ENCODE assay signal across 11 cellular contexts in the genomic region with DNA sequence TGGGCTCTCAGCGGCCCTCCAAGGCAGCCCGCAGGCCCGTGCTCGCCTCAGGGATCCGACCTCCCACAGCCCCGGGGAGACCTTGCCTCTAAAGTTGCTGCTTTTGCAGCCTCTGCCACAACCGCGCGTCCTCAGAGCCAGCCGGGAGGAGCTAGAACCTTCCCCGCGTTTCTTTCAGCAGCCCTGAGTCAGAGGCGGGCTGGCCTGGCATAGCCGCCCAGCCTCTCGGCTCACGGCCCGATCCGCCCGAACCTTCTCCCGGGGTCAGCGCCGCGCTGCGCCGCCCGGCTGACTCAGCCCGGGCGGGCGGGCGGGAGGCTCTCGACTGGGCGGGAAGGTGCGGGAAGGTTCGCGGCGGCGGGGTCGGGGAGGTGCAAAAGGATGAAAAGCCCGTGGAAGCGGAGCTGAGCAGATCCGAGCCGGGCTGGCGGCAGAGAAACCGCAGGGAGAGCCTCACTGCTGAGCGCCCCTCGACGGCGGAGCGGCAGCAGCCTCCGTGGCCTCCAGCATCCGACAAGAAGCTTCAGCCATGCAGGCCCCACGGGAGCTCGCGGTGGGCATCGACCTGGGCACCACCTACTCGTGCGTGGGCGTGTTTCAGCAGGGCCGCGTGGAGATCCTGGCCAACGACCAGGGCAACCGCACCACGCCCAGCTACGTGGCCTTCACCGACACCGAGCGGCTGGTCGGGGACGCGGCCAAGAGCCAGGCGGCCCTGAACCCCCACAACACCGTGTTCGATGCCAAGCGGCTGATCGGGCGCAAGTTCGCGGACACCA. TPM values are rescaled to one million over a fixed set of nuclear protein-coding genes. Genes with fewer than 3 reads are reported as not detected.
A peak's percentile ranks its signal among the peaks of the same experiment; 100 is the strongest.
DNase-seq lines count a peak whose midpoint lies in the region; ATAC-seq, FAIRE-seq and TF ChIP-seq lines count a peak whose summit lies in the region.
"Not testable (repeated sequence)": the region's sequence is repeated elsewhere in the genome, so short reads cannot be mapped to it uniquely, and the experiment has no call there.
"Had no signal": no experiment of that assay in that cellular context is flagged by ENCODE, and none has a peak within 500 bp of the region (broad histone marks: within the 10 kb centered on the region; RNA-seq: fewer than 3 reads in every experiment).

No MANE protein-coding gene starts in this region.

- not testable (repeated sequence) for H3K4me1 ChIP-seq in breast epithelium; keratinocyte (ENCODE audit: control insufficient read depth, extremely low read depth, insufficient read depth, low read length); ovary (ENCODE audit: insufficient read depth); thyroid gland

- H3K79me2 ChIP-seq in keratinocyte (ENCODE audit: control insufficient read depth, insufficient read depth, low read length): not testable (repeated sequence)

- 15 to 20% (median 19%) methylated on average over 25 to 57 of the region's 78 CpGs for WGBS in ovary, 3 donors
- 9 to 41% methylated on average over 6 to 34 of the region's 78 CpGs for WGBS in thyroid gland, 2 donors

- not testable (repeated sequence) for FAIRE-seq in keratinocyte (lab: Jason Lieb, UNC)

- H3K4me3 Mint-ChIP-seq in activated CD8-positive, alpha-beta T cell treated with anti-CD3 and anti-CD28 coated beads for 36 hours: not testable (repeated sequence)

- intact Hi-C loops in activated CD8-positive, alpha-beta T cell treated with anti-CD3 and anti-CD28 coated beads for 36 hours (cut with micrococcal nuclease); breast epithelium (cut with DNase I; ENCODE audit: low total_unique reads); ovary (cut with DNase I); thyroid gland (cut with DNase I): not testable (repeated sequence)

- peak; percentile 53 for ATAC-seq in activated CD8-positive, alpha-beta T cell treated with anti-CD3 and anti-CD28 coated beads for 36 hours

- peak overlapping the region; percentile 24 for H3K4me3 ChIP-seq in BJ (ENCODE audit: low read depth, low read length)
- H3K4me3 ChIP-seq in breast epithelium: peak overlapping the region; percentile 9 to 57 (median 41)
- peak overlapping the region; percentile 42 for H3K4me3 ChIP-seq in fibroblast of the aortic adventitia (ENCODE audit: low read depth, low read length)
- H3K4me3 ChIP-seq in keratinocyte (ENCODE audit: control insufficient read depth in 2 of 3, extremely low read depth in 1 of 3, insufficient read depth in 2 of 3, low read depth in 1 of 3, low read length in 3 of 3): peak overlapping the region in 1 of 3 experiments; percentile 24
- not testable (repeated sequence) for H3K4me3 ChIP-seq in ovary; thyroid gland (replicated peaks in 1 of 3)

- H2AFZ ChIP-seq in keratinocyte (ENCODE audit: control insufficient read depth, low read length): not testable (repeated sequence)

- H3K9me3 ChIP-seq in breast epithelium; keratinocyte (ENCODE audit: control insufficient read depth, low read depth, low read length); ovary; thyroid gland: not testable (repeated sequence)

- peaks cover 28% of the 10 kb centered on the region for H3K27me3 Mint-ChIP-seq in activated CD8-positive, alpha-beta T cell treated with anti-CD3 and anti-CD28 coated beads for 36 hours

- POLR2A ChIA-PET in BJ (lab: Charles Lee); activated CD8-positive, alpha-beta T cell treated with anti-CD3 and anti-CD28 coated beads for 36 hours (lab: Charles Lee): not testable (repeated sequence)

- dilution Hi-C loops in keratinocyte (cut with MboI; ENCODE audit: extremely low pct_ligation_motif_present, low sequenced_read_pairs): not testable (repeated sequence)

- not testable (repeated sequence) for H3K27ac Mint-ChIP-seq in activated CD8-positive, alpha-beta T cell treated with anti-CD3 and anti-CD28 coated beads for 36 hours

- H3K36me3 ChIP-seq in BJ (ENCODE audit: control insufficient read depth, insufficient read depth, low read length); breast epithelium; keratinocyte (ENCODE audit: control insufficient read depth in 2 of 2, extremely low read depth in 1 of 2, insufficient read depth in 2 of 2, low read length in 2 of 2); ovary; thyroid gland: not testable (repeated sequence)

- not testable (repeated sequence) for H3K9me1 ChIP-seq in keratinocyte (ENCODE audit: control insufficient read depth, extremely low read depth, insufficient read depth, low read length)

- H4K20me1 ChIP-seq in keratinocyte (ENCODE audit: control insufficient read depth, extremely low read depth, insufficient read depth, low read length): not testable (repeated sequence)

- DNase-seq in BJ (ENCODE audit: low read depth); activated CD8-positive, alpha-beta T cell treated with anti-CD3 and anti-CD28 coated beads for 36 hours; breast epithelium (ENCODE audit: low spot score in 2 of 2); keratinocyte (ENCODE audit: low read depth, low spot score): not testable (repeated sequence)
- DNase-seq in HK-2 (ENCODE audit: unreplicated experiment) (peak; percentile 21), fibroblast of the aortic adventitia (ENCODE audit: low read depth) (peak; percentile 53), ovary (peak in 4 of 5 donors; percentile 44 to 78 (median 56)), thyroid gland (peak; percentile 14 to 21)

- not testable (repeated sequence) for TF ChIP-seq EP300 in ovary (IDR thresholded peaks at IDR 0.05)

- H3K27me3 ChIP-seq in BJ (ENCODE audit: control insufficient read depth, insufficient read depth, low read length); breast epithelium; keratinocyte (ENCODE audit: control insufficient read depth, extremely low read depth, insufficient read depth, low read length); ovary; thyroid gland: not testable (repeated sequence)

- H3K9ac ChIP-seq in keratinocyte (ENCODE audit: control insufficient read depth, extremely low read depth, insufficient read depth, low read length): not testable (repeated sequence)

- not testable (repeated sequence) for H3K27ac ChIP-seq in breast epithelium; keratinocyte (ENCODE audit: control insufficient read depth, insufficient read depth, low read length); ovary; thyroid gland

- not testable (repeated sequence) for H3K36me3 Mint-ChIP-seq in activated CD8-positive, alpha-beta T cell treated with anti-CD3 and anti-CD28 coated beads for 36 hours (ENCODE audit: low read depth)

- not testable (repeated sequence) for TF ChIP-seq CTCF in BJ (IDR thresholded peaks at IDR 0.05; ENCODE audit: insufficient read depth, low read depth, low read length); activated CD8-positive, alpha-beta T cell treated with anti-CD3 and anti-CD28 coated beads for 36 hours (IDR thresholded peaks at IDR 0.05); breast epithelium (IDR thresholded peaks at IDR 0.05); fibroblast of the aortic adventitia (IDR thresholded peaks at IDR 0.05; ENCODE audit: insufficient read depth, low read length); keratinocyte (optimal IDR thresholded peaks at IDR 0.05 in 1 of 3, IDR thresholded peaks at IDR 0.05 in 1 of 3, conservative IDR thresholded peaks at IDR 0.05 in 1 of 3; ENCODE audit: extremely low read depth in 1 of 3, insufficient read depth in 2 of 3, low read length in 3 of 3); ovary (IDR thresholded peaks at IDR 0.05); thyroid gland (IDR thresholded peaks at IDR 0.05)

- not testable (repeated sequence) for TF ChIP-seq POLR2A in breast epithelium (IDR thresholded peaks at IDR 0.05); ovary (IDR thresholded peaks at IDR 0.05); thyroid gland (IDR thresholded peaks at IDR 0.05)

- H3K9me3 Mint-ChIP-seq in activated CD8-positive, alpha-beta T cell treated with anti-CD3 and anti-CD28 coated beads for 36 hours: not testable (repeated sequence)

- not testable (repeated sequence) for H3K4me1 Mint-ChIP-seq in activated CD8-positive, alpha-beta T cell treated with anti-CD3 and anti-CD28 coated beads for 36 hours (ENCODE audit: low read depth)

- H3K4me2 ChIP-seq in keratinocyte (ENCODE audit: control insufficient read depth, extremely low read depth, insufficient read depth, low read depth, low read length): peak overlapping the region; percentile 22

- CTCF ChIA-PET in BJ (lab: Yijun Ruan, JAX); activated CD8-positive, alpha-beta T cell treated with anti-CD3 and anti-CD28 coated beads for 36 hours (lab: Charles Lee): not testable (repeated sequence)

RNA-seq across cellular contexts. Expression of a gene that starts 25.0 kb away (rescaled TPM):
- not detected in 2 replicates for polyA plus RNA-seq in BJ (2011; rRNA removed)
- polyA minus RNA-seq in BJ (2011; rRNA and poly(A)+ RNA removed): not detected in 2 replicates
- total RNA-seq in activated CD8-positive, alpha-beta T cell treated with anti-CD3 and anti-CD28 coated beads for 36 hours: not detected
- 1 to 10 TPM in 2 of 3 donors, under 1 TPM in 1; 0.32 to 3.9 (median 3.8) TPM for total RNA-seq in breast epithelium
- total RNA-seq in fibroblast of the aortic adventitia (ENCODE audit: low replicate concordance): not detected in 2 replicates
- polyA plus RNA-seq in keratinocyte: not detected in 3 replicates
- polyA plus RNA-seq in keratinocyte (2011; ENCODE audit: low read depth): not detected
- not detected in 2 replicates for polyA plus RNA-seq in keratinocyte (2011; cell fraction: cytosol; rRNA removed)
- polyA plus RNA-seq in keratinocyte (2011; cell fraction: nucleus; rRNA removed): not detected in 2 replicates
- not detected in 2 replicates for polyA plus RNA-seq in keratinocyte (2012; ENCODE audit: low replicate concordance)
- not detected in 3 replicates for polyA minus RNA-seq in keratinocyte
- polyA minus RNA-seq in keratinocyte (2011; cell fraction: cytosol; rRNA and poly(A)+ RNA removed): not detected
- not detected in 2 replicates for polyA minus RNA-seq in keratinocyte (2011; cell fraction: nucleus; rRNA and poly(A)+ RNA removed)
- 1 to 10 TPM in 2 of 7 donors, under 1 TPM in 4, not detected in 1; 0.53 to 1.6 (median 0.92) TPM for total RNA-seq in ovary
- 1 to 10 TPM in 1 of 2 donors, under 1 TPM in 1; 0.19 to 6.4 TPM for polyA plus RNA-seq in ovary
- total RNA-seq in thyroid gland: 1 to 10 TPM in 2 of 4 donors, under 1 TPM in 1, not detected in 1; 0.83 to 1.1 (median 1.0) TPM
- total RNA-seq: CD4-positive, CD25-positive, alpha-beta regulatory T cell; neural crest cell; SJSA1 had no signal
- polyA plus RNA-seq: CD4-positive, CD25-positive, alpha-beta regulatory T cell had no signal

RNA-seq across cellular contexts. Expression of a gene that starts 56.3 kb away (rescaled TPM):
- polyA plus RNA-seq in BJ (2011; rRNA removed) (not detected in 2 replicates), keratinocyte (not detected in 3 replicates), ovary (10 to 100 TPM in 1 of 2 donors, 1 to 10 TPM in 1; 7.7 to 44.3 TPM)
- polyA minus RNA-seq in BJ (2011; rRNA and poly(A)+ RNA removed): not detected in 2 replicates
- total RNA-seq in activated CD8-positive, alpha-beta T cell treated with anti-CD3 and anti-CD28 coated beads for 36 hours: under 1 TPM; 0.27 to 0.36 TPM
- total RNA-seq in breast epithelium (10 to 100 TPM in 2 of 3 donors, 1 to 10 TPM in 1; 8.6 to 23.9 (median 12.9) TPM), fibroblast of the aortic adventitia (ENCODE audit: low replicate concordance) (not detected in 2 replicates), ovary (10 to 100 TPM in 1 of 7 donors, 1 to 10 TPM in 6; 4.7 to 24.2 (median 6.6) TPM), thyroid gland (10 to 100 TPM in 1 of 4 donors, 1 to 10 TPM in 3; 1.7 to 11.7 (median 7.6) TPM)
- not detected for polyA plus RNA-seq in keratinocyte (2011; ENCODE audit: low read depth)
- polyA plus RNA-seq in keratinocyte (2011; cell fraction: cytosol; rRNA removed): not detected in 2 replicates
- not detected in 2 replicates for polyA plus RNA-seq in keratinocyte (2011; cell fraction: nucleus; rRNA removed)
- polyA plus RNA-seq in keratinocyte (2012; ENCODE audit: low replicate concordance): not detected in 2 replicates
- not detected in 3 replicates for polyA minus RNA-seq in keratinocyte
- not detected for polyA minus RNA-seq in keratinocyte (2011; cell fraction: cytosol; rRNA and poly(A)+ RNA removed)
- polyA minus RNA-seq in keratinocyte (2011; cell fraction: nucleus; rRNA and poly(A)+ RNA removed): not detected in 2 replicates
- total RNA-seq: CD4-positive, CD25-positive, alpha-beta regulatory T cell; neural crest cell; SJSA1 had no signal

RNA-seq across cellular contexts. Expression of a gene that starts 57.0 kb away (rescaled TPM):
- not detected in 2 replicates for polyA plus RNA-seq in BJ (2011; rRNA removed)
- polyA minus RNA-seq in BJ (2011; rRNA and poly(A)+ RNA removed): not detected in 2 replicates
- total RNA-seq in activated CD8-positive, alpha-beta T cell treated with anti-CD3 and anti-CD28 coated beads for 36 hours: not detected
- total RNA-seq in breast epithelium: 100 to 1,000 TPM in 1 of 3 donors, 10 to 100 TPM in 1, 1 to 10 TPM in 1; 5.6 to 124 (median 40.0) TPM
- not detected in 2 replicates for total RNA-seq in fibroblast of the aortic adventitia (ENCODE audit: low replicate concordance)
- polyA plus RNA-seq in keratinocyte: 0.01 TPM in 1 of 3 replicates, not detected in the others
- polyA plus RNA-seq in keratinocyte (2011; ENCODE audit: low read depth): not detected
- polyA plus RNA-seq in keratinocyte (2011; cell fraction: cytosol; rRNA removed): not detected in 2 replicates
- not detected in 2 replicates for polyA plus RNA-seq in keratinocyte (2011; cell fraction: nucleus; rRNA removed)
- polyA plus RNA-seq in keratinocyte (2012; ENCODE audit: low replicate concordance): not detected in 2 replicates
- polyA minus RNA-seq in keratinocyte: not detected in 3 replicates
- polyA minus RNA-seq in keratinocyte (2011; cell fraction: cytosol; rRNA and poly(A)+ RNA removed): not detected
- not detected in 2 replicates for polyA minus RNA-seq in keratinocyte (2011; cell fraction: nucleus; rRNA and poly(A)+ RNA removed)
- 10 to 100 TPM in 1 of 7 donors, 1 to 10 TPM in 5, under 1 TPM in 1; 0.89 to 14.3 (median 4.2) TPM for total RNA-seq in ovary
- polyA plus RNA-seq in ovary: 10 to 100 TPM in 1 of 2 donors, 1 to 10 TPM in 1; 3.8 to 31.7 TPM
- total RNA-seq in thyroid gland: 10 to 100 TPM in 2 of 4 donors, 1 to 10 TPM in 2; 4.1 to 12.0 (median 7.7) TPM
- total RNA-seq: neural crest cell, SJSA1 had no signal
